In the genomic region with DNA sequence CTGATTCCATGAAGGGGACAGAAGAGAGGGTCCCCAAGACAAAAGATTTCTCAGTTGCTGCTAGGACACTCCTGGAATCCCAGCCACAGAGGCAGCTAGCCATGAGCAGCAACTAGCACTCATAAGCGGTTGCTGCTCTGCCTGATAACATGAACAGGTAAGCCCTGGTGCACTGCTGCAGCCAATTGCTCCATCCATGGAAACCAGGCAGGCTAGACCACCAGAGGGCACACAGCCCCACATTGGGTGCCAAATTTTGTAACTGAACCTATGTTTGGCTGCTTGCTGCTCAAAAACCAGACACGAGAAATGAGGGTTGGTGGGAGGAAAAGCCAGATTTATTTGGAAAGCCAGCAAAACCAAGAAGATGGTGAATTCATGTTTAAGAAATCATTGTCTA, we compare ENCODE assay signal across 9 cellular contexts. TPM values are rescaled to one million over a fixed set of nuclear protein-coding genes. Genes with fewer than 3 reads are reported as not detected.
DNase-seq lines count a peak whose midpoint lies in the region; FAIRE-seq and TF ChIP-seq lines count a peak whose summit lies in the region.
"Had no signal": no experiment of that assay in that cellular context is flagged by ENCODE, and none has a peak within 500 bp of the region (broad histone marks: within the 10 kb centered on the region; RNA-seq: fewer than 3 reads in every experiment).

No MANE protein-coding gene starts in this region.

- no peak overlapping the region for H3K27ac ChIP-seq in spleen
- H3K27ac ChIP-seq: skin epidermis had no signal

- intact Hi-C loops in Caco-2 (cut with micrococcal nuclease; ENCODE audit: unreplicated experiment) = loop anchor here (1.0 kb wide), 1 partner anchor 195 kb away; no protein-coding TSS in a partner anchor
- intact Hi-C loops in spleen (cut with DNase I; ENCODE audit: low total_unique reads) = no loop called here

- CTCF ChIA-PET in Caco-2 (lab: Charles Lee) = interaction anchor here (0.6 kb wide), 2 partner anchors 116 to 1590 kb away, joined by 3 to 5 read pairs; no protein-coding TSS in a partner anchor
- CTCF ChIA-PET in activated CD4-positive, alpha-beta T cell treated with anti-CD3 and anti-CD28 coated beads, Interleukin-2, amount 10 ng/mL, durations not matched to agents 7 days and 5 days (lab: Charles Lee) = no interaction called here

- TF ChIP-seq CTCF in Caco-2 (IDR thresholded peaks at IDR 0.05; ENCODE audit: insufficient read depth in 1 of 2, low read depth in 1 of 2, low read length in 1 of 2, severe bottlenecking in 1 of 2, unreplicated experiment in 1 of 2) (peak; percentile 59 to 75), kidney epithelial cell (IDR thresholded peaks at IDR 0.05; ENCODE audit: insufficient read depth, low read length, poor library complexity, severe bottlenecking) (peak; percentile 28), spleen (IDR thresholded peaks at IDR 0.05 in 8 of 11, conservative IDR thresholded peaks at IDR 0.05 in 3 of 11) (peak in 5 of 11 experiments; percentile 16 to 35 (median 24))

- peak; percentile 74 for FAIRE-seq in HTR-8/SVneo (lab: Jason Lieb, UNC)
- no peak for FAIRE-seq in H54 (lab: Jason Lieb, UNC)

- no peak overlapping the region for H3K27ac Mint-ChIP-seq in Caco-2 (ENCODE audit: unreplicated experiment)
- no peak overlapping the region for H3K27ac Mint-ChIP-seq in activated CD4-positive, alpha-beta T cell treated with anti-CD3 and anti-CD28 coated beads, Interleukin-2, amount 10 ng/mL, durations not matched to agents 7 days and 5 days

- H3K36me3 ChIP-seq in Caco-2 (ENCODE audit: control insufficient read depth, insufficient read depth, low read length) (no peaks in the 10 kb centered on the region), kidney epithelial cell (ENCODE audit: control insufficient read depth, insufficient read depth, low read length) (no peaks in the 10 kb centered on the region), spleen (no peaks in the 10 kb centered on the region)

- H3K27me3 ChIP-seq in Caco-2 (replicated peaks; ENCODE audit: control insufficient read depth, insufficient read depth, low read length) = no peaks in the 10 kb centered on the region
- H3K27me3 ChIP-seq in kidney epithelial cell (ENCODE audit: control insufficient read depth, insufficient read depth, low read length) = no peaks in the 10 kb centered on the region
- H3K27me3 ChIP-seq in spleen (replicated peaks in 1 of 7) = peaks cover 0 to 3% (median 0%) of the 10 kb centered on the region in 7 donors

- H3K36me3 Mint-ChIP-seq in Caco-2 (ENCODE audit: insufficient read depth, unreplicated experiment) = no peaks in the 10 kb centered on the region
- H3K36me3 Mint-ChIP-seq in activated CD4-positive, alpha-beta T cell treated with anti-CD3 and anti-CD28 coated beads, Interleukin-2, amount 10 ng/mL, durations not matched to agents 7 days and 5 days (ENCODE audit: low read depth) = no peaks in the 10 kb centered on the region

- no peaks in the 10 kb centered on the region for H3K9me3 Mint-ChIP-seq in Caco-2 (ENCODE audit: unreplicated experiment)
- peaks cover 5% of the 10 kb centered on the region for H3K9me3 Mint-ChIP-seq in activated CD4-positive, alpha-beta T cell treated with anti-CD3 and anti-CD28 coated beads, Interleukin-2, amount 10 ng/mL, durations not matched to agents 7 days and 5 days

- TF ChIP-seq POLR2A in H54 (IDR thresholded peaks at IDR 0.05; ENCODE audit: low read depth, low read length) = no peak
- TF ChIP-seq POLR2A in spleen (IDR thresholded peaks at IDR 0.05) = no peak

- DNase-seq in Caco-2 (peak; percentile 63 to 71), HTR-8/SVneo (ENCODE audit: insufficient read length, low spot score) (peak; percentile 34), kidney epithelial cell (ENCODE audit: low read depth) (no peak), middle frontal gyrus (ENCODE audit: extremely low spot score, low spot score) (no peak), H54 (ENCODE audit: insufficient read length, low spot score) (no peak), NCI-H774 (lab: John Stamatoyannopoulos, UW) (no peak), spleen (no peak)
- peak; percentile 11 for DNase-seq in activated CD4-positive, alpha-beta T cell treated with anti-CD3 and anti-CD28 coated beads, Interleukin-2, amount 10 ng/mL, durations not matched to agents 7 days and 5 days

- H3K4me1 ChIP-seq in Caco-2 (peaks cover 9% of the 10 kb centered on the region), spleen (no peaks in the 10 kb centered on the region)

- no peaks in the 10 kb centered on the region for H3K27me3 Mint-ChIP-seq in Caco-2 (ENCODE audit: insufficient read depth, unreplicated experiment)
- H3K27me3 Mint-ChIP-seq in activated CD4-positive, alpha-beta T cell treated with anti-CD3 and anti-CD28 coated beads, Interleukin-2, amount 10 ng/mL, durations not matched to agents 7 days and 5 days = peaks cover 20% of the 10 kb centered on the region

- H3K9me3 ChIP-seq in Caco-2 = no peaks in the 10 kb centered on the region
- peaks cover 0 to 15% (median 3%) of the 10 kb centered on the region in 8 donors for H3K9me3 ChIP-seq in spleen

- 55 to 68% (median 61%) methylated on average over 2 of the region's 2 CpGs for WGBS in spleen, 5 donors

- no TSS peak for BruUV-seq in Caco-2 (replicated peaks; lab: Mats Ljungman, UMichigan)

- POLR2A ChIA-PET in Caco-2 (lab: Charles Lee) = no interaction called here
- POLR2A ChIA-PET in activated CD4-positive, alpha-beta T cell treated with anti-CD3 and anti-CD28 coated beads, Interleukin-2, amount 10 ng/mL, durations not matched to agents 7 days and 5 days (lab: Charles Lee) = no interaction called here

- H3K4me3 Mint-ChIP-seq in Caco-2 (ENCODE audit: unreplicated experiment) = no peak overlapping the region
- no peak overlapping the region for H3K4me3 Mint-ChIP-seq in activated CD4-positive, alpha-beta T cell treated with anti-CD3 and anti-CD28 coated beads, Interleukin-2, amount 10 ng/mL, durations not matched to agents 7 days and 5 days

- peaks cover 10% of the 10 kb centered on the region for H3K4me1 Mint-ChIP-seq in Caco-2 (ENCODE audit: low read depth, unreplicated experiment)
- no peaks in the 10 kb centered on the region for H3K4me1 Mint-ChIP-seq in activated CD4-positive, alpha-beta T cell treated with anti-CD3 and anti-CD28 coated beads, Interleukin-2, amount 10 ng/mL, durations not matched to agents 7 days and 5 days

- H3K4me3 ChIP-seq in Caco-2 (ENCODE audit: low read depth, low read length) (no peak overlapping the region), kidney epithelial cell (ENCODE audit: low read depth, low read length) (no peak overlapping the region), spleen (no peak overlapping the region)
- H3K4me3 ChIP-seq: skin epidermis had no signal

RNA-seq across cellular contexts. Expression of a gene that starts 21.9 kb away (rescaled TPM):
- total RNA-seq in Caco-2 (2022) (43.6 and 45.0 TPM in 2 replicates), kidney epithelial cell (21.6 and 24.6 TPM in 2 replicates), spleen (10 to 100 TPM; 19.7 to 34.9 (median 25.3) TPM)
- total RNA-seq in activated CD4-positive, alpha-beta T cell treated with anti-CD3 and anti-CD28 coated beads, Interleukin-2, amount 10 ng/mL, durations not matched to agents 7 days and 5 days = 10 to 100 TPM; 12.3 to 18.0 TPM
- polyA plus RNA-seq in spleen = 1 to 10 TPM; 2.4 to 3.0 (median 2.4) TPM

RNA-seq across cellular contexts. Expression of a gene that starts 40.9 kb away (rescaled TPM):
- total RNA-seq in Caco-2 (2022) (6.8 and 6.9 TPM in 2 replicates), kidney epithelial cell (3.0 and 3.7 TPM in 2 replicates), spleen (1 to 10 TPM; 2.8 to 6.7 (median 4.3) TPM)
- under 1 TPM; 0.25 to 0.30 TPM for total RNA-seq in activated CD4-positive, alpha-beta T cell treated with anti-CD3 and anti-CD28 coated beads, Interleukin-2, amount 10 ng/mL, durations not matched to agents 7 days and 5 days
- polyA plus RNA-seq in spleen = 1 to 10 TPM in 1 of 3 donors, under 1 TPM in 2; 0.65 to 2.6 (median 0.87) TPM

Comparison
In these comparisons a context has a peak if more than half of its experiments do, and no peak if none do; other contexts are left out.
1. DNase-seq: peak in Caco-2 (2 of 2), HTR-8/SVneo (single experiment) and activated CD4-positive, alpha-beta T cell treated with anti-CD3 and anti-CD28 coated beads, Interleukin-2, amount 10 ng/mL, durations not matched to agents 7 days and 5 days (single experiment); none in kidney epithelial cell (single experiment), middle frontal gyrus (single experiment), H54 (single experiment), NCI-H774 (single experiment) and spleen (single experiment).